1 cellular context compared by ENCODE assay signal in genomic region chr1:93347319-93347899, GRCh38.
TF ChIP-seq lines count a peak whose summit lies in the region.

No MANE protein-coding gene starts in this region.

TF ChIP-seq in HEK293, 187 proteins besides CTCF, POLR2A, EP300 and RAD21 (continued from another document):
- TF ChIP-seq SP3 (tag by site-specific recombination; IDR thresholded peaks at IDR 0.05): no peak
- peak; percentile 70 for TF ChIP-seq PRDM10 (tag by site-specific recombination; IDR thresholded peaks at IDR 0.05)
- no peak for TF ChIP-seq TSHZ1 (tag by site-specific recombination; IDR thresholded peaks at IDR 0.05; ENCODE audit: borderline replicate concordance)
- no peak for TF ChIP-seq ZNF394 (tag by site-specific recombination; IDR thresholded peaks at IDR 0.05; ENCODE audit: borderline replicate concordance)
